ENCODE assay signal across 1 cellular context in genomic region chr6:3427740-3428085, GRCh38.
TF ChIP-seq lines count a peak whose summit lies in the region.

No MANE protein-coding gene starts in this region.

TF ChIP-seq in GM23338, 12 proteins besides CTCF, POLR2A, EP300 and RAD21:
- TF ChIP-seq ETS1 (IDR thresholded peaks at IDR 0.05), result no peak
- no peak for TF ChIP-seq ZNF114 (CRISPR knock-in tag; IDR thresholded peaks at IDR 0.05)
- no peak for TF ChIP-seq STAT1 (IDR thresholded peaks at IDR 0.05; ENCODE audit: unreplicated experiment)
- no peak for TF ChIP-seq CREB1 (CRISPR knock-in tag; IDR thresholded peaks at IDR 0.05; ENCODE audit: low read depth)
- TF ChIP-seq JUNB (IDR thresholded peaks at IDR 0.05; ENCODE audit: unreplicated experiment), result no peak
- TF ChIP-seq ZNF331 (CRISPR knock-in tag; IDR thresholded peaks at IDR 0.05; ENCODE audit: low read depth), result no peak
- no peak for TF ChIP-seq EZH2 (IDR thresholded peaks at IDR 0.05; ENCODE audit: low read depth, unreplicated experiment)
- TF ChIP-seq NANOG (IDR thresholded peaks at IDR 0.05; ENCODE audit: borderline replicate concordance), result no peak
- TF ChIP-seq REST (IDR thresholded peaks at IDR 0.05; ENCODE audit: unreplicated experiment), result no peak
- TF ChIP-seq POLR2AphosphoS5 (IDR thresholded peaks at IDR 0.05; ENCODE audit: low read depth), result no peak
- TF ChIP-seq EZH2phosphoT487 (IDR thresholded peaks at IDR 0.05; ENCODE audit: unreplicated experiment), result no peak
- no peak for TF ChIP-seq ZNF462 (CRISPR knock-in tag; IDR thresholded peaks at IDR 0.05)
